Comparison of ENCODE assay signal across 19 cellular contexts in genomic region chr15:63669074-63669473, GRCh38.
A peak's percentile ranks its signal among the peaks of the same experiment; 100 is the strongest.
DNase-seq lines count a peak whose midpoint lies in the region; ATAC-seq and TF ChIP-seq lines count a peak whose summit lies in the region.
"Had no signal": no experiment of that assay in that cellular context is flagged by ENCODE, and none has a peak within 500 bp of the region (broad histone marks: within the 10 kb centered on the region; RNA-seq: fewer than 3 reads in every experiment).

No MANE protein-coding gene starts in this region.

- intact Hi-C loops in esophagus muscularis mucosa (cut with DNase I), result no loop called here

- H3K27me3 ChIP-seq in tibial nerve (no peaks in the 10 kb centered on the region), esophagus muscularis mucosa (no peaks in the 10 kb centered on the region)
- H3K27me3 ChIP-seq: colonic mucosa had no signal

- no peak for TF ChIP-seq EP300 in tibial nerve (IDR thresholded peaks at IDR 0.05)
- no peak for TF ChIP-seq EP300 in esophagus muscularis mucosa (IDR thresholded peaks at IDR 0.05)

- H3K4me3 ChIP-seq in tibial nerve (no peak overlapping the region), esophagus muscularis mucosa (no peak overlapping the region)
- H3K4me3 ChIP-seq: colonic mucosa, lower lobe of right lung, psoas muscle had no signal

- WGBS in tibial nerve, 2 donors, result 74 to 77% methylated on average over 2 of the region's 2 CpGs
- WGBS in esophagus muscularis mucosa, result 88% methylated on average over 2 of the region's 2 CpGs

- peak overlapping the region; percentile 73 to 88 for H3K4me3 Mint-ChIP-seq in activated T-cell treated with anti-CD3 and anti-CD28 coated beads, Interleukin-2, amount 50 U/mL, for 72 hours
- H3K4me3 Mint-ChIP-seq in T-cell, result peak overlapping the region; percentile 55 to 77 (median 70)
- H3K4me3 Mint-ChIP-seq: nephron had no signal

- H3K36me3 ChIP-seq in tibial nerve (peaks cover 0 to 69% (median 3%) of the 10 kb centered on the region in 3 donors), esophagus muscularis mucosa (peaks cover 40 to 92% (median 78%) of the 10 kb centered on the region in 4 donors)

- peak; percentile 47 to 55 for ATAC-seq in activated T-cell treated with anti-CD3 and anti-CD28 coated beads, Interleukin-2, amount 50 U/mL, for 72 hours (replicated peaks in 1 of 2)
- ATAC-seq in T-cell (replicated peaks in 1 of 4), result no peak
- ATAC-seq in GM21447 (IDR thresholded peaks at IDR 0.05; ENCODE audit: unreplicated experiment), result no peak
- ATAC-seq: lower lobe of right lung, psoas muscle, Right ventricle myocardium inferior had no signal

- H3K9me3 ChIP-seq in tibial nerve (no peaks in the 10 kb centered on the region), esophagus muscularis mucosa (no peaks in the 10 kb centered on the region)
- H3K9me3 ChIP-seq: colonic mucosa, lower lobe of right lung, psoas muscle had no signal

- POLR2A ChIA-PET in T-cell (lab: Charles Lee), result interaction anchor here (0.6 to 1.4 kb wide), 3 partner anchors 10 to 163 kb away, joined by 3 to 4 read pairs (median 3); no protein-coding TSS in a partner anchor

- TF ChIP-seq POLR2A in tibial nerve (IDR thresholded peaks at IDR 0.05) (no peak), esophagus muscularis mucosa (IDR thresholded peaks at IDR 0.05; ENCODE audit: low read depth) (no peak)

- no peak for DNase-seq in activated T-cell treated with anti-CD3 and anti-CD28 coated beads, Interleukin-2, amount 50 U/mL, for 72 hours
- DNase-seq in activated T-cell treated with anti-CD3 and anti-CD28 coated beads, Interleukin-2, amount 50 U/mL, for 1 hour, result no peak
- DNase-seq in T-cell, result no peak
- no peak for DNase-seq in tibial nerve (ENCODE audit: low spot score in 2 of 2)
- DNase-seq in esophagus muscularis mucosa (ENCODE audit: extremely low spot score), result no peak
- DNase-seq in DMS153 (lab: John Stamatoyannopoulos, UW), result no peak
- DNase-seq: ACHN; colonic mucosa; lower lobe of right lung; NCI-H146; NCI-H2227 treated with DMSO at 0.1 percent for 48 hours; NK-92 treated with Interleukin-12 subunit alpha and Interleukin-12 subunit beta, amount 100 ng/mL, for 24 hours; psoas muscle; stimulated activated naive CD4-positive, alpha-beta T cell treated with Interleukin-2 at 50 U/mL for 16 hours had no signal

- no peak for TF ChIP-seq CTCF in tibial nerve (IDR thresholded peaks at IDR 0.05)
- no peak for TF ChIP-seq CTCF in esophagus muscularis mucosa (IDR thresholded peaks at IDR 0.05)

- no peaks in the 10 kb centered on the region for H3K9me3 Mint-ChIP-seq in activated T-cell treated with anti-CD3 and anti-CD28 coated beads, Interleukin-2, amount 50 U/mL, for 72 hours
- H3K9me3 Mint-ChIP-seq in T-cell, result no peaks in the 10 kb centered on the region
- H3K9me3 Mint-ChIP-seq: nephron had no signal

- peaks cover 13 to 32% of the 10 kb centered on the region in 2 donors for H3K36me3 Mint-ChIP-seq in activated T-cell treated with anti-CD3 and anti-CD28 coated beads, Interleukin-2, amount 50 U/mL, for 72 hours (ENCODE audit: insufficient read depth in 2 of 2)
- peaks cover 65% of the 10 kb centered on the region for H3K36me3 Mint-ChIP-seq in T-cell

- CTCF ChIA-PET in T-cell (lab: Charles Lee), result interaction anchor here (0.6 to 1.0 kb wide), 2 partner anchors 84 to 1052 kb away, joined by 3 to 4 read pairs; no protein-coding TSS in a partner anchor

- H3K27ac ChIP-seq in cingulate gyrus (ENCODE audit: low read depth, low read length) (peak overlapping the region; percentile 32), tibial nerve (peak overlapping the region in 3 of 4 donors; percentile 7 to 35 (median 16)), esophagus muscularis mucosa (replicated peaks in 1 of 4) (no peak overlapping the region)
- H3K27ac ChIP-seq: colonic mucosa, epithelial cell of prostate, psoas muscle had no signal

- H3K4me1 Mint-ChIP-seq in activated T-cell treated with anti-CD3 and anti-CD28 coated beads, Interleukin-2, amount 50 U/mL, for 72 hours (ENCODE audit: low read depth), result peaks cover 47% of the 10 kb centered on the region
- H3K4me1 Mint-ChIP-seq in T-cell, result peaks cover 48 to 65% (median 62%) of the 10 kb centered on the region in 3 donors
- H3K4me1 Mint-ChIP-seq: nephron had no signal

- no peaks in the 10 kb centered on the region for H3K27me3 Mint-ChIP-seq in activated T-cell treated with anti-CD3 and anti-CD28 coated beads, Interleukin-2, amount 50 U/mL, for 72 hours (ENCODE audit: low read depth)
- H3K27me3 Mint-ChIP-seq in T-cell, result no peaks in the 10 kb centered on the region

- peak overlapping the region; percentile 92 for H3K27ac Mint-ChIP-seq in activated T-cell treated with anti-CD3 and anti-CD28 coated beads, Interleukin-2, amount 50 U/mL, for 72 hours
- H3K27ac Mint-ChIP-seq in T-cell, result peak overlapping the region; percentile 96
- H3K27ac Mint-ChIP-seq: nephron had no signal

- H3K4me1 ChIP-seq in tibial nerve, result no peaks in the 10 kb centered on the region
- no peaks in the 10 kb centered on the region for H3K4me1 ChIP-seq in esophagus muscularis mucosa
- H3K4me1 ChIP-seq: colonic mucosa, lower lobe of right lung, psoas muscle had no signal

Comparison
In these comparisons a context has a peak if more than half of its experiments do, and no peak if none do; other contexts are left out.
1. ATAC-seq: peak in activated T-cell treated with anti-CD3 and anti-CD28 coated beads, Interleukin-2, amount 50 U/mL, for 72 hours (2 of 2); none in T-cell (0 of 4) and GM21447 (single experiment).
2. H3K27ac ChIP-seq: peak in cingulate gyrus (single experiment) and tibial nerve (3 of 4); none in esophagus muscularis mucosa (0 of 4).